Comparison of ENCODE assay signal across 1 cellular context in genomic region chr1:26169669-26170471, GRCh38.
A peak's percentile ranks its signal among the peaks of the same experiment; 100 is the strongest.
TF ChIP-seq lines count a peak whose summit lies in the region.

Gene ZNF593 (plus strand): TSS chr1:26169908. CDS start chr1:26169984, 76 bp downstream.

TF ChIP-seq in HEK293, 187 proteins besides CTCF, POLR2A, EP300 and RAD21 (continued from another document and continues in another):
- TF ChIP-seq HIC1 (tag by site-specific recombination; IDR thresholded peaks at IDR 0.05), result peak; percentile 99
- no peak for TF ChIP-seq ZNF433 (tag by site-specific recombination; IDR thresholded peaks at IDR 0.05; ENCODE audit: low read depth)
- TF ChIP-seq ZBTB20 (tag by site-specific recombination; IDR thresholded peaks at IDR 0.05), result peak; percentile 28; the same call in 1 of the 2 replicates
- no peak for TF ChIP-seq ZNF623 (tag by site-specific recombination; IDR thresholded peaks at IDR 0.05)
- TF ChIP-seq SCRT2 (tag by site-specific recombination; IDR thresholded peaks at IDR 0.05), result peak; percentile 46; the same call in 1 of the 2 replicates
- TF ChIP-seq ZNF133 (tag by site-specific recombination; IDR thresholded peaks at IDR 0.05), result 0 out of 2 replicates have a peak, but pooled peaks have one; percentile 43
- TF ChIP-seq ZNF223 (tag by site-specific recombination; IDR thresholded peaks at IDR 0.05), result no peak
- TF ChIP-seq ZNF423 (tag by site-specific recombination; IDR thresholded peaks at IDR 0.05), result peak; percentile 100
- TF ChIP-seq GLI2 (tag by site-specific recombination; IDR thresholded peaks at IDR 0.05; ENCODE audit: borderline replicate concordance, low read depth), result no peak
- peak; percentile 66 for TF ChIP-seq ZNF610 (tag by site-specific recombination; IDR thresholded peaks at IDR 0.05; ENCODE audit: borderline replicate concordance)
- TF ChIP-seq ZFP3 (tag by site-specific recombination; IDR thresholded peaks at IDR 0.05; ENCODE audit: low read depth), result no peak
- peak; percentile 67; the same call in 1 of the 2 replicates for TF ChIP-seq ZNF704 (tag by site-specific recombination; IDR thresholded peaks at IDR 0.05)
- TF ChIP-seq ZNF274 (IDR thresholded peaks at IDR 0.05; ENCODE audit: low read length), result no peak
- TF ChIP-seq ZNF274 (tag by site-specific recombination; IDR thresholded peaks at IDR 0.05; ENCODE audit: borderline replicate concordance), result no peak
- TF ChIP-seq SETDB1 (IDR thresholded peaks at IDR 0.05; ENCODE audit: insufficient read length, low read length), result no peak
- no peak for TF ChIP-seq ZNF621 (tag by site-specific recombination; IDR thresholded peaks at IDR 0.05)
- TF ChIP-seq ZNF214 (tag by site-specific recombination; IDR thresholded peaks at IDR 0.05; ENCODE audit: borderline replicate concordance), result no peak
- TF ChIP-seq ZNF560 (tag by site-specific recombination; IDR thresholded peaks at IDR 0.05; ENCODE audit: borderline replicate concordance), result no peak
- TF ChIP-seq ZBTB44 (tag by site-specific recombination; IDR thresholded peaks at IDR 0.05), result peak; percentile 26; the same call in 1 of the 2 replicates
- TF ChIP-seq ZFP37 (tag by site-specific recombination; IDR thresholded peaks at IDR 0.05), result peak; percentile 97
- no peak for TF ChIP-seq ZNF157 (tag by site-specific recombination; IDR thresholded peaks at IDR 0.05)
- TF ChIP-seq ZNF776 (tag by site-specific recombination; IDR thresholded peaks at IDR 0.05; ENCODE audit: borderline replicate concordance), result no peak
- peak; percentile 81 for TF ChIP-seq ZNF184 (tag by site-specific recombination; IDR thresholded peaks at IDR 0.05)
- no peak for TF ChIP-seq ZNF37A (tag by site-specific recombination; IDR thresholded peaks at IDR 0.05)
- TF ChIP-seq, protein P1, sequence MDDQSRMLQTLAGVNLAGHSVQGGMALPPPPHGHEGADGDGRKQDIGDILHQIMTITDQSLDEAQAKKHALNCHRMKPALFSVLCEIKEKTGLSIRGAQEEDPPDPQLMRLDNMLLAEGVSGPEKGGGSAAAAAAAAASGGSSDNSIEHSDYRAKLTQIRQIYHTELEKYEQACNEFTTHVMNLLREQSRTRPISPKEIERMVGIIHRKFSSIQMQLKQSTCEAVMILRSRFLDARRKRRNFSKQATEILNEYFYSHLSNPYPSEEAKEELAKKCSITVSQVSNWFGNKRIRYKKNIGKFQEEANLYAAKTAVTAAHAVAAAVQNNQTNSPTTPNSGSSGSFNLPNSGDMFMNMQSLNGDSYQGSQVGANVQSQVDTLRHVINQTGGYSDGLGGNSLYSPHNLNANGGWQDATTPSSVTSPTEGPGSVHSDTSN (CRISPR knock-in tag; IDR thresholded peaks at IDR 0.05), result no peak
- TF ChIP-seq ZSCAN23 (tag by site-specific recombination; IDR thresholded peaks at IDR 0.05), result peak; percentile 95
- no peak for TF ChIP-seq MYNN (tag by site-specific recombination; IDR thresholded peaks at IDR 0.05; ENCODE audit: borderline replicate concordance)
- no peak for TF ChIP-seq ZNF354C (tag by site-specific recombination; IDR thresholded peaks at IDR 0.05; ENCODE audit: borderline replicate concordance, low read depth)
- TF ChIP-seq HOXC10 (CRISPR knock-in tag; IDR thresholded peaks at IDR 0.05), result no peak
- peak; percentile 82 for TF ChIP-seq ZEB2 (tag by site-specific recombination; IDR thresholded peaks at IDR 0.05)
- TF ChIP-seq, protein P2, sequence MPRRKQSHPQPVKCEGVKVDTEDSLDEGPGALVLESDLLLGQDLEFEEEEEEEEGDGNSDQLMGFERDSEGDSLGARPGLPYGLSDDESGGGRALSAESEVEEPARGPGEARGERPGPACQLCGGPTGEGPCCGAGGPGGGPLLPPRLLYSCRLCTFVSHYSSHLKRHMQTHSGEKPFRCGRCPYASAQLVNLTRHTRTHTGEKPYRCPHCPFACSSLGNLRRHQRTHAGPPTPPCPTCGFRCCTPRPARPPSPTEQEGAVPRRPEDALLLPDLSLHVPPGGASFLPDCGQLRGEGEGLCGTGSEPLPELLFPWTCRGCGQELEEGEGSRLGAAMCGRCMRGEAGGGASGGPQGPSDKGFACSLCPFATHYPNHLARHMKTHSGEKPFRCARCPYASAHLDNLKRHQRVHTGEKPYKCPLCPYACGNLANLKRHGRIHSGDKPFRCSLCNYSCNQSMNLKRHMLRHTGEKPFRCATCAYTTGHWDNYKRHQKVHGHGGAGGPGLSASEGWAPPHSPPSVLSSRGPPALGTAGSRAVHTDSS (tag by site-specific recombination; IDR thresholded peaks at IDR 0.05), result no peak
- no peak for TF ChIP-seq ZNF664 (tag by site-specific recombination; IDR thresholded peaks at IDR 0.05)
- TF ChIP-seq ZNF394 (tag by site-specific recombination; IDR thresholded peaks at IDR 0.05; ENCODE audit: borderline replicate concordance), result peak; percentile 66; the same call in 1 of the 2 replicates
- TF ChIP-seq ZNF548 (tag by site-specific recombination; IDR thresholded peaks at IDR 0.05), result no peak
- no peak for TF ChIP-seq ZNF48 (tag by site-specific recombination; IDR thresholded peaks at IDR 0.05)
- TF ChIP-seq ZIC2 (tag by site-specific recombination; IDR thresholded peaks at IDR 0.05), result peak; percentile 83
- no peak for TF ChIP-seq ZNF514 (tag by site-specific recombination; IDR thresholded peaks at IDR 0.05)
- peak; percentile 99 for TF ChIP-seq ZBTB7A (tag by site-specific recombination; IDR thresholded peaks at IDR 0.05; ENCODE audit: low read depth)
- TF ChIP-seq PRDM10 (tag by site-specific recombination; IDR thresholded peaks at IDR 0.05), result peak; percentile 28; the same call in 1 of the 2 replicates
- no peak for TF ChIP-seq ZNF707 (tag by site-specific recombination; IDR thresholded peaks at IDR 0.05)
- TF ChIP-seq ZNF19 (tag by site-specific recombination; IDR thresholded peaks at IDR 0.05; ENCODE audit: low read depth), result no peak
- TF ChIP-seq BCL6B (tag by site-specific recombination; IDR thresholded peaks at IDR 0.05), result peak; percentile 32; the same call in 1 of the 2 replicates
- TF ChIP-seq, protein P3, sequence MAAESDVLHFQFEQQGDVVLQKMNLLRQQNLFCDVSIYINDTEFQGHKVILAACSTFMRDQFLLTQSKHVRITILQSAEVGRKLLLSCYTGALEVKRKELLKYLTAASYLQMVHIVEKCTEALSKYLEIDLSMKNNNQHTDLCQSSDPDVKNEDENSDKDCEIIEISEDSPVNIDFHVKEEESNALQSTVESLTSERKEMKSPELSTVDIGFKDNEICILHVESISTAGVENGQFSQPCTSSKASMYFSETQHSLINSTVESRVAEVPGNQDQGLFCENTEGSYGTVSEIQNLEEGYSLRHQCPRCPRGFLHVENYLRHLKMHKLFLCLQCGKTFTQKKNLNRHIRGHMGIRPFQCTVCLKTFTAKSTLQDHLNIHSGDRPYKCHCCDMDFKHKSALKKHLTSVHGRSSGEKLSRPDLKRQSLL (tag by site-specific recombination; IDR thresholded peaks at IDR 0.05), result peak; percentile 76
- TF ChIP-seq ZNF473 (tag by site-specific recombination; IDR thresholded peaks at IDR 0.05), result no peak
- no peak for TF ChIP-seq ZNF175 (tag by site-specific recombination; IDR thresholded peaks at IDR 0.05)
- TF ChIP-seq ZNF404 (tag by site-specific recombination; IDR thresholded peaks at IDR 0.05), result no peak
- no peak for TF ChIP-seq ZNF112 (tag by site-specific recombination; IDR thresholded peaks at IDR 0.05)
- peak; percentile 53 for TF ChIP-seq ZSCAN4 (tag by site-specific recombination; IDR thresholded peaks at IDR 0.05)
- no peak for TF ChIP-seq ZBTB17 (tag by site-specific recombination; IDR thresholded peaks at IDR 0.05)
- no peak for TF ChIP-seq ZNF585B (tag by site-specific recombination; IDR thresholded peaks at IDR 0.05)
- no peak for TF ChIP-seq ZNF521 (tag by site-specific recombination; IDR thresholded peaks at IDR 0.05)
- no peak for TF ChIP-seq ZNF292 (tag by site-specific recombination; IDR thresholded peaks at IDR 0.05; ENCODE audit: borderline replicate concordance, low read depth)
- TF ChIP-seq SP3 (tag by site-specific recombination; IDR thresholded peaks at IDR 0.05), result peak; percentile 69
